1 cellular context compared by ENCODE assay signal in the genomic region with DNA sequence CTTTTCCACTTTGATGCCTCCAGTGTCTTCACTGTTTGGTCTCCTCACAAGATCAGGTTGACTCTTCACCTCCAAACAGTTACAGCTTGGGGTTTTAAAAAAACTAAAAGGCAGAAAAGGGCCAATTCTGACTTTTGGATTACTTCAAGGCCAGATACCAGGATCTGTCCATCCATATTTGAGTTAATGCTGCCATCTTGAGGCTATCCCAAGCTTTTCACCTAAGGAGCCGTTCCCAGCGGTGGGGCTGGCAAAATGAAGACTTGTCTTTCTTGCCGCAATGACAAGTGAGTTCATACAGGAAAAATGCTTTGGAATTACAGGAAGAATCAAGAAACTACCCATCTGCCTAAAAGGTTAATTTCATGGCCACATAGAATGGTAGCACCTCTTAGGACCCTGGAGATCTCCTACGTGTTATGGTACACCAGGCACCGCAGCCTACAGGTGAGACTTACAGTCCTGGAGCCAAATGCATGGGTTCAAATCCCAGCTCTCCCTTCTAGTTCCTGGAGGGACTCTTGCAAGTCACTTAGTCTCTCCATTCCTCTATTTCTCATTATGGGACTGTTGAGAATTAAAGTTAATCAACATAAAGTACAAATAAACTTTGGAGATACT.
TF ChIP-seq lines count a peak whose summit lies in the region.

No MANE protein-coding gene starts in this region.

TF ChIP-seq in GM23338, 12 proteins besides CTCF, POLR2A, EP300 and RAD21 (continued from another document):
- TF ChIP-seq ETS1 (IDR thresholded peaks at IDR 0.05): no peak
- TF ChIP-seq NANOG (IDR thresholded peaks at IDR 0.05; ENCODE audit: borderline replicate concordance): no peak
